Comparison of ENCODE assay signal across 19 cellular contexts in the genomic region with DNA sequence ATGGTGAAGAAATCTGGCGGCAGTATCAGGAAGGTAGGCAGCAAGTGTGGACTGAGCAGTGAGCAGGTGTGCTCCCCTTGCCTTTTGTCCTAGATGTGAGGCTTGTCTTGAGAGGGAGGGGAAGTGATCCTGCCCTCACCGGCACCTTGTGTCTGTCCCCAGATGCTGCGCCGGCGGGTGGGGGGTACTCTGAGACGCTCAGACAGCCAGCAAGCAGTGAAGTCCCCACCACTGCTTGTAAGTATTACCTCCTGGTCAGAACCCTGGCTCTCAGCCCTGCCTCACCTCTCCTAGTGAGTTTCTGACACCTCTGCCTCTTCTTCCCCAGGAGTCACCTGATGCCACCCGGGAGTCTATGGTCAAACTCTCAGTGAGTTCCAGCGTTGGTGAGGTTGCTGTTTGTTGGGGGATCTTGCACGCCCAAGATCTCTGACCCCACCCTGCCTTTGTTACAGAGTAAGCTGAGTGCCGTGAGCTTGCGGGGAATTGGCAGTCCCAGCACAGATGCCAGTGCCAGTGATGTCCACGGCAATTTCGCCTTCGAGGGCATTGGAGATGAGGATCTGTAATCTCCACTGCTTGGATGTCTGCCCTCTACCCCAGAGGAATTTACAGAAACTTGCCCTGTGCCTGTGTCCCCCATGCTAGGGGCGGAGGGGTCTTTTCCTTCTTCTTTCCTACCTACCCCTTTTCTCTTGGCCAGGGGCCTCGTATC. TPM values are rescaled to one million over a fixed set of nuclear protein-coding genes. Genes with fewer than 3 reads are reported as not detected.
DNase-seq lines count a peak whose midpoint lies in the region; ATAC-seq, FAIRE-seq and TF ChIP-seq lines count a peak whose summit lies in the region.
"Had no signal": no experiment of that assay in that cellular context is flagged by ENCODE, and none has a peak within 500 bp of the region (broad histone marks: within the 10 kb centered on the region; RNA-seq: fewer than 3 reads in every experiment).

No MANE protein-coding gene starts in this region.

- no peaks in the 10 kb centered on the region for H3K9me3 Mint-ChIP-seq in nephron
- H3K9me3 Mint-ChIP-seq: activated naive CD8-positive, alpha-beta T cell treated with anti-CD3 and anti-CD28 coated beads for 36 hours; CD8-positive, alpha-beta memory T cell; IgD-negative memory B cell had no signal

- peak; percentile 16 for TF ChIP-seq POLR2A in GM12891 (IDR thresholded peaks at IDR 0.05; ENCODE audit: low read depth, low read length)

- TF ChIP-seq CTCF in VCaP (conservative IDR thresholded peaks at IDR 0.05) (no peak), nephron (IDR thresholded peaks at IDR 0.05; ENCODE audit: unreplicated experiment in 3 of 3) (no peak)

- peak overlapping the region in 1 of 3 experiments; percentile 30 for H3K27ac Mint-ChIP-seq in nephron
- H3K27ac Mint-ChIP-seq: IgD-negative memory B cell had no signal

- peaks cover 58% of the 10 kb centered on the region for H3K36me3 Mint-ChIP-seq in nephron (ENCODE audit: low read depth)

- peaks cover 38% of the 10 kb centered on the region for H3K4me1 Mint-ChIP-seq in nephron

- H3K27ac ChIP-seq in VCaP = peak overlapping the region; percentile 86

- H3K27me3 Mint-ChIP-seq in nephron (ENCODE audit: low read depth) = no peaks in the 10 kb centered on the region
- H3K27me3 Mint-ChIP-seq: activated naive CD8-positive, alpha-beta T cell treated with anti-CD3 and anti-CD28 coated beads for 36 hours; IgD-negative memory B cell had no signal

- FAIRE-seq in GM12891 (lab: Jason Lieb, UNC) = no peak
- FAIRE-seq: colon, H1, kidney, urothelium cell line had no signal

- ATAC-seq in GM21723 (IDR thresholded peaks at IDR 0.05; ENCODE audit: unreplicated experiment) = no peak

- H3K4me3 Mint-ChIP-seq in nephron = peak overlapping the region; percentile 26 to 68 (median 34)
- H3K4me3 Mint-ChIP-seq: activated naive CD8-positive, alpha-beta T cell treated with anti-CD3 and anti-CD28 coated beads for 36 hours had no signal

- DNase-seq in GM12891 (ENCODE audit: insufficient read length, low spot score) = no peak
- DNase-seq in RKO (ENCODE audit: low spot score) = no peak
- DNase-seq in HK-2 (ENCODE audit: unreplicated experiment) = no peak
- DNase-seq: activated naive CD8-positive, alpha-beta T cell treated with anti-CD3 and anti-CD28 coated beads for 36 hours; CD8-positive, alpha-beta memory T cell; DMS79 treated with DMSO at 0.1 percent for 48 hours; foreskin fibroblast; hypothalamus; kidney; NCI-H187 treated with DMSO at 0.1 percent for 48 hours; NCI-H226; stimulated activated CD4-positive, alpha-beta T cell treated with anti-CD3 and anti-CD28 coated beads, Interleukin-2, amount 100 ng/mL, for 48 hours had no signal

TF ChIP-seq in GM12891, 5 proteins besides CTCF, POLR2A, EP300 and RAD21:
- no peak for TF ChIP-seq PAX5 (IDR thresholded peaks at IDR 0.05; ENCODE audit: insufficient read depth, low read length, severe bottlenecking)
- no peak for TF ChIP-seq SPI1 (IDR thresholded peaks at IDR 0.05; ENCODE audit: low read depth, low read length)
- no peak for TF ChIP-seq POU2F2 (IDR thresholded peaks at IDR 0.05; ENCODE audit: low read depth, low read length)

RNA-seq across cellular contexts. Expression of gene ZNF513, which starts 4.2 kb away (rescaled TPM):
- polyA plus RNA-seq in GM12891 (2012; ENCODE audit: low read depth, missing spikeins) = 10.1 TPM

RNA-seq across cellular contexts. Expression of gene SNX17, which starts 5.9 kb away (rescaled TPM):
- polyA plus RNA-seq in GM12891 (2012; ENCODE audit: low read depth, missing spikeins) = 87.4 TPM

RNA-seq across cellular contexts. Expression of gene EIF2B4, which starts 6.2 kb away (rescaled TPM):
- 28.1 TPM for polyA plus RNA-seq in GM12891 (2012; ENCODE audit: low read depth, missing spikeins)

RNA-seq across cellular contexts. Expression of gene GTF3C2, which starts 19.7 kb away (rescaled TPM):
- polyA plus RNA-seq in GM12891 (2012; ENCODE audit: low read depth, missing spikeins) = 45.3 TPM

RNA-seq across cellular contexts. Expression of gene PPM1G, which starts 33.1 kb away (rescaled TPM):
- polyA plus RNA-seq in GM12891 (2012; ENCODE audit: low read depth, missing spikeins) = 102 TPM
